Comparison of ENCODE assay signal across 21 cellular contexts in the genomic region with DNA sequence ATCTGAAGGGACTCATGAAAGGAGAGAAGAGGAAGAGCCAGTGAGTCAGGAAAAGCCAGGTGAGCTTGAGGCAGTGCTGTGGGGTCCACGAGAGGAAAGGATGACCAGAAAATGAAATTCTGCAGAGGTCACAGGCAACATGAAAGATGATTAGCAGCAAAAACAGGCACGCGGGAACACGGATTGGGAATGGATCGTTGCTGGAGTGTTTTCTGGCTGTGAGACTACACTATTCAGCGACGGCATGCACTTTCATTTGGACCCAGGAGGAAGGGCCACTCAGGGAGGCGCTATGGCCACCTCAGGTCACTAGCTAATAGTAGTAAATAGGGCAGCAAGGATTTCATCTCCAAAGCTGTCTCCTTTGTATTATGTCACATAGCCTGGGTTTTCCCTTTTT. TPM values are rescaled to one million over a fixed set of nuclear protein-coding genes. Genes with fewer than 3 reads are reported as not detected.
DNase-seq lines count a peak whose midpoint lies in the region; ATAC-seq, FAIRE-seq and TF ChIP-seq lines count a peak whose summit lies in the region.
"Had no signal": no experiment of that assay in that cellular context is flagged by ENCODE, and none has a peak within 500 bp of the region (broad histone marks: within the 10 kb centered on the region; RNA-seq: fewer than 3 reads in every experiment).

No MANE protein-coding gene starts in this region.

- peak overlapping the region; percentile 78 for H3K27ac Mint-ChIP-seq in nephron progenitor cell

- POLR2A ChIA-PET in H1 (lab: Charles Lee; ENCODE audit: partially characterized antibody): interaction anchor here (0.6 to 4.6 kb wide), 8 partner anchors 9 to 285 kb away, joined by 3 to 33 read pairs (median 4); no protein-coding TSS in a partner anchor

- peaks cover 100% of the 10 kb centered on the region for H3K79me2 ChIP-seq in SU-DHL-6 (ENCODE audit: insufficient read depth, low read length)
- H3K79me2 ChIP-seq in H1 (ENCODE audit: control insufficient read depth in 1 of 2, insufficient read depth in 2 of 2, low read length in 2 of 2): peaks cover 23 to 96% of the 10 kb centered on the region in 2 experiments

- no peak for TF ChIP-seq CTCF in SU-DHL-6 (IDR thresholded peaks at IDR 0.05; ENCODE audit: insufficient read depth, low read length, poor library complexity, severe bottlenecking)
- no peak for TF ChIP-seq CTCF in H1 (IDR thresholded peaks at IDR 0.05; ENCODE audit: control extremely low read depth in 1 of 3, insufficient read depth in 1 of 3, low read depth in 1 of 3, low read length in 3 of 3)
- no peak for TF ChIP-seq CTCF in nephron progenitor cell (IDR thresholded peaks at IDR 0.05)

- DNase-seq in H1 (ENCODE audit: low read depth in 1 of 2, low spot score in 2 of 2) (peak in 1 of 2 experiments; percentile 41), nephron progenitor cell (no peak), DMS153 (lab: John Stamatoyannopoulos, UW) (no peak), superior temporal gyrus (ENCODE audit: extremely low spot score) (no peak)
- no peak for DNase-seq in activated CD4-positive, CD25-positive, alpha-beta regulatory T cell (lab: John Stamatoyannopoulos, UW)
- DNase-seq: ACHN, DMS79, HCEC 1CT, NCI-H1092 treated with DMSO at 0.1 percent for 48 hours, NCI-H146, NCI-H2081, NCI-H2171 treated with DMSO at 0.1 percent for 48 hours, NCI-H446, NCI-H526 treated with DMSO at 0.1 percent for 48 hours, OCI-M1, SHP77 had no signal

- H3K36me3 Mint-ChIP-seq in nephron progenitor cell (ENCODE audit: low read depth): peaks cover 51% of the 10 kb centered on the region

- TF ChIP-seq POLR2A in H1 (IDR thresholded peaks at IDR 0.05; ENCODE audit: control extremely low read depth in 1 of 2, low read depth in 2 of 2, low read length in 2 of 2): no peak; a peak in 1 of 3 replicates

- no peaks in the 10 kb centered on the region for H3K9me2 ChIP-seq in SU-DHL-6 (replicated peaks; ENCODE audit: insufficient read depth, low read length)

- H3K36me3 ChIP-seq in SU-DHL-6 (ENCODE audit: low read length): peaks cover 11% of the 10 kb centered on the region; the same call in 1 of the 2 replicates
- H3K36me3 ChIP-seq in H1 (ENCODE audit: control insufficient read depth in 2 of 4, insufficient read depth in 4 of 4, low read length in 3 of 4): peaks cover 0 to 40% (median 0%) of the 10 kb centered on the region in 4 experiments; a peak in 3 of 8 replicates

- H3K4me3 ChIP-seq in SU-DHL-6 (ENCODE audit: insufficient read depth, low read length, poor library complexity, severe bottlenecking) (no peak overlapping the region), H1 (ENCODE audit: extremely low read depth in 1 of 4, insufficient read depth in 2 of 4, low read depth in 3 of 4, low read length in 4 of 4) (no peak overlapping the region)
- H3K4me3 ChIP-seq: K562, SK-N-MC had no signal

- no peak overlapping the region for H4K8ac ChIP-seq in H1 (ENCODE audit: extremely low read depth, insufficient read depth, low read length)

- H3K14ac ChIP-seq in H1 (ENCODE audit: insufficient read length): no peak overlapping the region

- peak overlapping the region; percentile 67; the same call in 1 of the 2 replicates for H2BK5ac ChIP-seq in H1 (ENCODE audit: low read depth, low read length)

- CTCF ChIA-PET in H1 (lab: Charles Lee; ENCODE audit: partially characterized antibody): no interaction called here

- H3K4me2 ChIP-seq in SU-DHL-6 (ENCODE audit: low read depth, low read length, poor library complexity, severe bottlenecking) (no peak overlapping the region), H1 (ENCODE audit: insufficient read depth in 1 of 2, low read depth in 2 of 2, low read length in 2 of 2) (0 out of 4 replicates have a peak overlapping the region, but pooled peaks of 1 of the 2 experiments have one; percentile 19)

- H3K4ac ChIP-seq in H1 (replicated peaks; ENCODE audit: insufficient read length, low read depth, low read length): no peak overlapping the region

- H3K9ac ChIP-seq in SU-DHL-6 (ENCODE audit: low read length) (no peak overlapping the region), H1 (replicated peaks in 1 of 4; ENCODE audit: extremely low read depth in 1 of 4, low read depth in 3 of 4, low read length in 3 of 4) (peak overlapping the region in 1 of 4 experiments; percentile 13; a peak in 2 of 7 replicates)

- H3K27me3 ChIP-seq in SU-DHL-6 (ENCODE audit: low read length) (no peaks in the 10 kb centered on the region), H1 (replicated peaks in 1 of 4; ENCODE audit: control insufficient read depth in 3 of 4, extremely low read depth in 1 of 4, insufficient read depth in 3 of 4, low read length in 3 of 4) (no peaks in the 10 kb centered on the region)

- no peak overlapping the region for H3K56ac ChIP-seq in H1 (replicated peaks; ENCODE audit: insufficient read length, low read depth, low read length)

- no peak overlapping the region for H3K18ac ChIP-seq in H1 (ENCODE audit: extremely low read depth, low read length)

- no peak overlapping the region for H3K23ac ChIP-seq in H1 (ENCODE audit: insufficient read length)

- H2BK120ac ChIP-seq in H1 (replicated peaks; ENCODE audit: low read depth, low read length): no peak overlapping the region

- no peak overlapping the region for H4K91ac ChIP-seq in H1 (replicated peaks; ENCODE audit: insufficient read length, low read length)

- H3K9me3 Mint-ChIP-seq in nephron progenitor cell: no peaks in the 10 kb centered on the region

- H3K9me3 ChIP-seq in SU-DHL-6 (ENCODE audit: insufficient read depth, low read length) (no peaks in the 10 kb centered on the region), H1 (ENCODE audit: insufficient read depth in 2 of 2, low read depth in 1 of 2, low read length in 1 of 2) (no peaks in the 10 kb centered on the region)

- peak overlapping the region; percentile 12 for H3K4me3 Mint-ChIP-seq in nephron progenitor cell

- FAIRE-seq in H1 (lab: Jason Lieb, UNC): no peak
- FAIRE-seq: K562 had no signal

- TF ChIP-seq EP300 in H1 (IDR thresholded peaks at IDR 0.05; ENCODE audit: borderline replicate concordance in 1 of 2, low read depth in 2 of 2, low read length in 2 of 2): no peak

- no peak overlapping the region for H4K5ac ChIP-seq in H1 (ENCODE audit: insufficient read length, low read depth, low read length)

- H2BK12ac ChIP-seq in H1 (ENCODE audit: low read depth, low read length): no peak overlapping the region

- H4K20me1 ChIP-seq in SU-DHL-6 (ENCODE audit: low read depth, low read length): 0 out of 2 replicates have a peak, but pooled peaks cover 4% of the 10 kb centered on the region
- H4K20me1 ChIP-seq in H1 (replicated peaks in 1 of 2; ENCODE audit: control insufficient read depth in 1 of 2, insufficient read depth in 2 of 2, low read length in 2 of 2): peaks cover 24 to 29% of the 10 kb centered on the region in 2 experiments

- H2BK20ac ChIP-seq in H1 (ENCODE audit: low read length): no peak overlapping the region

- H3K27ac ChIP-seq in SU-DHL-6 (ENCODE audit: low read depth, low read length) (peak overlapping the region; percentile 14; the same call in 1 of the 2 replicates), H1 (ENCODE audit: low read depth, low read length) (no peak overlapping the region)
- H3K27ac ChIP-seq: C4-2B, SK-N-MC had no signal

- H3K4me1 Mint-ChIP-seq in nephron progenitor cell: peaks cover 89% of the 10 kb centered on the region

- peaks cover 30% of the 10 kb centered on the region for H3F3A ChIP-seq in SU-DHL-6 (ENCODE audit: insufficient read depth)

- 0 out of 2 replicates have a peak overlapping the region, but pooled peaks have one; percentile 14 for H2AK5ac ChIP-seq in H1 (ENCODE audit: low read depth, low read length)

- H2BK15ac ChIP-seq in H1 (ENCODE audit: low read length): no peak overlapping the region; the same call in 1 of the 2 replicates

- no peaks in the 10 kb centered on the region for H3K23me2 ChIP-seq in H1 (ENCODE audit: low read depth, low read length)

- peaks cover 7 to 34% (median 31%) of the 10 kb centered on the region in 4 experiments for H3K4me1 ChIP-seq in H1 (replicated peaks in 1 of 4; ENCODE audit: control insufficient read depth in 3 of 4, insufficient read depth in 4 of 4, low read length in 3 of 4)

- H2AFZ ChIP-seq in SU-DHL-6 (ENCODE audit: low read depth, low read length, severe bottlenecking): no peak overlapping the region
- H2AFZ ChIP-seq in H1 (ENCODE audit: low read length): no peak overlapping the region

- no peak for ATAC-seq in GM21526 (IDR thresholded peaks at IDR 0.05; ENCODE audit: low FRiP score, unreplicated experiment)
- ATAC-seq: K562 had no signal

- no peak for TF ChIP-seq RAD21 in H1 (IDR thresholded peaks at IDR 0.05 in 1 of 2, conservative IDR thresholded peaks at IDR 0.05 in 1 of 2; ENCODE audit: low read depth in 2 of 2, low read length in 2 of 2)

- WGBS in H1 (ENCODE audit: extremely low coverage in 1 of 2, insufficient coverage in 1 of 2, insufficient read length in 1 of 2, insufficient replicate concordance in 2 of 2, low coverage in 1 of 2, low lambda C conversion rate in 2 of 2, missing lambda C conversion rate in 1 of 2), 2 experiments: 88% methylated on average over 8 of the region's 8 CpGs; no CpG with 5 or more reads in 1 of the 2 experiments

- no peaks in the 10 kb centered on the region for H3K27me3 Mint-ChIP-seq in nephron progenitor cell (ENCODE audit: low read depth, poor library complexity)

- peaks cover 10% of the 10 kb centered on the region for H3K79me1 ChIP-seq in H1 (ENCODE audit: low read depth, low read length)

TF ChIP-seq in H1, 55 proteins besides CTCF, POLR2A, EP300 and RAD21 (continues in another document):
- no peak for TF ChIP-seq ZNF274 (IDR thresholded peaks at IDR 0.05; ENCODE audit: borderline replicate concordance, extremely low read depth, low read length)
- TF ChIP-seq, protein P1, sequence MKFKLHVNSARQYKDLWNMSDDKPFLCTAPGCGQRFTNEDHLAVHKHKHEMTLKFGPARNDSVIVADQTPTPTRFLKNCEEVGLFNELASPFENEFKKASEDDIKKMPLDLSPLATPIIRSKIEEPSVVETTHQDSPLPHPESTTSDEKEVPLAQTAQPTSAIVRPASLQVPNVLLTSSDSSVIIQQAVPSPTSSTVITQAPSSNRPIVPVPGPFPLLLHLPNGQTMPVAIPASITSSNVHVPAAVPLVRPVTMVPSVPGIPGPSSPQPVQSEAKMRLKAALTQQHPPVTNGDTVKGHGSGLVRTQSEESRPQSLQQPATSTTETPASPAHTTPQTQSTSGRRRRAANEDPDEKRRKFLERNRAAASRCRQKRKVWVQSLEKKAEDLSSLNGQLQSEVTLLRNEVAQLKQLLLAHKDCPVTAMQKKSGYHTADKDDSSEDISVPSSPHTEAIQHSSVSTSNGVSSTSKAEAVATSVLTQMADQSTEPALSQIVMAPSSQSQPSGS (IDR thresholded peaks at IDR 0.05; ENCODE audit: low read length): no peak

RNA-seq across cellular contexts. Expression of a gene that starts 44.8 kb away (rescaled TPM):
- 240 and 241 TPM in 2 replicates for total RNA-seq in H1 (2021; fragmentation: NEBNext Ultra II Directional; extraction: Animal tissue kit (Norgen Biotek cat#: 25700))
- 132 and 143 TPM in 2 replicates for polyA plus RNA-seq in H1 (2011; rRNA removed)
- polyA plus RNA-seq in H1 (2011; cell fraction: cytosol; rRNA removed): 148 TPM
- 482 TPM for polyA plus RNA-seq in H1 (2011; cell fraction: nucleus; rRNA removed)
- polyA plus RNA-seq in H1 (2012, experiment 1 of 2): 101 to 122 TPM (median 117 TPM) in 4 replicates
- polyA plus RNA-seq in H1 (2012, experiment 2 of 2): 7.5 TPM
- 144 TPM for polyA plus RNA-seq in H1 (2013, experiment 1 of 2)
- 132 TPM for polyA plus RNA-seq in H1 (2013, experiment 2 of 2)
- 742 and 919 TPM in 2 replicates for polyA minus RNA-seq in H1 (2011; rRNA and poly(A)+ RNA removed)
- 169 TPM for polyA minus RNA-seq in H1 (2011; cell fraction: cytosol; rRNA and poly(A)+ RNA removed)
- polyA minus RNA-seq in H1 (2011; cell fraction: nucleus; rRNA and poly(A)+ RNA removed): 575 TPM
- polyA plus RNA-seq: K562 had no signal
